9 cellular contexts compared by ENCODE assay signal in the genomic region with DNA sequence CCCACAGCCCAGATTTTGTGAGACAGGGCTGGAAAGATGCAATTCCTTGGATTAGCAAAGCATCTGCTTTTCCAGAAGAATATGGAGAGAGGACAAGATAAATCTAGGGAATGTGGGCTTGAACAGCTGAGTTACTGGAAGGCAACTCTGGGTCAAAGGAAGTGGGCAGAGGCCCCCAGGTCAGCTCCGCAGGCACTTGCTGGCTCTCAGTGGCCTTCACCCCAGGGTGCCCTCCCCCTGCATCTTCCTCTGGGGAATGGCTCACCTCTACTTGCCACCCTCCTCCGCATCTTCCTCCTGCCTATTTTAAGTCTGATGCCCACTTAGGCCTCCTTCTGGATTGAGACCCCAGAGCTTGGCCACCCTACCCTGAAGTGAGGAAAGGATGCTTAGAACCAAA. TPM values are rescaled to one million over a fixed set of nuclear protein-coding genes. Genes with fewer than 3 reads are reported as not detected.
DNase-seq lines count a peak whose midpoint lies in the region; ATAC-seq and TF ChIP-seq lines count a peak whose summit lies in the region.
"Had no signal": no experiment of that assay in that cellular context is flagged by ENCODE, and none has a peak within 500 bp of the region (broad histone marks: within the 10 kb centered on the region; RNA-seq: fewer than 3 reads in every experiment).

No MANE protein-coding gene starts in this region.

- no peak for ATAC-seq in left lung
- no peak for ATAC-seq in stimulated activated naive CD8-positive, alpha-beta T cell treated with anti-CD3 and anti-CD28 coated beads, Interleukin-15, amount 100 ng/mL, for 72 hours
- no peak for ATAC-seq in foreskin keratinocyte

- WGBS in GM23248 (ENCODE audit: low coverage in 1 of 2, low lambda C conversion rate in 2 of 2, missing lambda C conversion rate in 2 of 2), 2 experiments = 91 to 95% methylated on average over 2 of the region's 2 CpGs

- H3K36me3 ChIP-seq in GM23248 (ENCODE audit: low read depth) (peaks cover 29% of the 10 kb centered on the region), left lung (peaks cover 9 to 84% of the 10 kb centered on the region in 2 donors)

- H4K20me1 ChIP-seq in GM23248 (ENCODE audit: insufficient read depth) = no peaks in the 10 kb centered on the region

- H3K27ac ChIP-seq in GM23248 = peak overlapping the region; percentile 97
- peak overlapping the region; percentile 69 to 80 for H3K27ac ChIP-seq in left lung
- H3K27ac ChIP-seq in foreskin keratinocyte = no peak overlapping the region

- peak overlapping the region; percentile 69 for H3K4me2 ChIP-seq in GM23248 (ENCODE audit: unreplicated experiment)

- H3K9me3 ChIP-seq in GM23248 (ENCODE audit: low read depth) (no peaks in the 10 kb centered on the region), left lung (no peaks in the 10 kb centered on the region)

- H3K9ac ChIP-seq in GM23248 = peak overlapping the region; percentile 77

- H2AFZ ChIP-seq in GM23248 = no peak overlapping the region

- H3K4me1 ChIP-seq in GM23248 (ENCODE audit: insufficient read depth) = peaks cover 47% of the 10 kb centered on the region
- peaks cover 23 to 59% of the 10 kb centered on the region in 2 donors for H3K4me1 ChIP-seq in left lung
- H3K4me1 ChIP-seq in foreskin keratinocyte = no peaks in the 10 kb centered on the region

- no peaks in the 10 kb centered on the region for H3K9me2 ChIP-seq in GM23248 (ENCODE audit: insufficient read depth)

- no peaks in the 10 kb centered on the region for H3K27me3 Mint-ChIP-seq in activated naive CD8-positive, alpha-beta T cell
- no peaks in the 10 kb centered on the region for H3K27me3 Mint-ChIP-seq in stimulated activated naive CD8-positive, alpha-beta T cell treated with anti-CD3 and anti-CD28 coated beads, Interleukin-15, amount 100 ng/mL, for 72 hours

- H3K36me3 Mint-ChIP-seq in activated naive CD8-positive, alpha-beta T cell = peaks cover 6% of the 10 kb centered on the region

- H3F3A ChIP-seq in GM23248 (ENCODE audit: insufficient read depth) = peaks cover 48% of the 10 kb centered on the region

- H3K4me1 Mint-ChIP-seq in activated naive CD8-positive, alpha-beta T cell (ENCODE audit: low read depth) = peaks cover 14% of the 10 kb centered on the region
- H3K4me1 Mint-ChIP-seq in stimulated activated naive CD8-positive, alpha-beta T cell treated with anti-CD3 and anti-CD28 coated beads, Interleukin-15, amount 100 ng/mL, for 72 hours = peaks cover 33% of the 10 kb centered on the region

- no peaks in the 10 kb centered on the region for H3K9me3 Mint-ChIP-seq in activated naive CD8-positive, alpha-beta T cell (ENCODE audit: low read depth)
- no peaks in the 10 kb centered on the region for H3K9me3 Mint-ChIP-seq in stimulated activated naive CD8-positive, alpha-beta T cell treated with anti-CD3 and anti-CD28 coated beads, Interleukin-15, amount 100 ng/mL, for 72 hours

- peaks cover 29% of the 10 kb centered on the region for H3K79me2 ChIP-seq in GM23248 (ENCODE audit: insufficient read depth)

- H3K27me3 ChIP-seq in GM23248 (replicated peaks; ENCODE audit: insufficient read depth) (no peaks in the 10 kb centered on the region), left lung (no peaks in the 10 kb centered on the region), foreskin keratinocyte (no peaks in the 10 kb centered on the region)

- no peak for TF ChIP-seq CTCF in left lung (IDR thresholded peaks at IDR 0.05)
- no peak for TF ChIP-seq CTCF in foreskin keratinocyte (conservative IDR thresholded peaks at IDR 0.05)

- intact Hi-C loops in left lung (cut with DNase I) = loop anchor here in 1 of 2 donors (5.0 kb wide), 1 partner anchor 103 kb away; no protein-coding TSS in a partner anchor

- no peak overlapping the region for H3K4me3 Mint-ChIP-seq in activated naive CD8-positive, alpha-beta T cell
- no peak overlapping the region for H3K4me3 Mint-ChIP-seq in stimulated activated naive CD8-positive, alpha-beta T cell treated with anti-CD3 and anti-CD28 coated beads, Interleukin-15, amount 100 ng/mL, for 72 hours

- DNase-seq in GM23248 = no peak
- no peak for DNase-seq in left lung
- no peak for DNase-seq in stimulated activated naive CD8-positive, alpha-beta T cell treated with anti-CD3 and anti-CD28 coated beads, Interleukin-15, amount 100 ng/mL, for 72 hours
- no peak for DNase-seq in globus pallidus (ENCODE audit: low spot score)
- DNase-seq in stimulated activated CD8-positive, alpha-beta memory T cell treated with anti-CD3 and anti-CD28 coated beads, Interleukin-4, amount 100 ng/mL, for 48 hours = no peak
- no peak for DNase-seq in activated CD4-positive, alpha-beta T cell treated with anti-CD3 and anti-CD28 coated beads, Interleukin-2, amount 50 U/mL, for 4 hours
- no peak for DNase-seq in foreskin keratinocyte
- DNase-seq: stimulated activated naive CD4-positive, alpha-beta T cell treated with Interleukin-2 at 50 U/mL for 16 hours had no signal

- peak overlapping the region; percentile 22 for H3K27ac Mint-ChIP-seq in activated naive CD8-positive, alpha-beta T cell
- H3K27ac Mint-ChIP-seq in stimulated activated naive CD8-positive, alpha-beta T cell treated with anti-CD3 and anti-CD28 coated beads, Interleukin-15, amount 100 ng/mL, for 72 hours = peak overlapping the region; percentile 72 to 77

- H3K4me3 ChIP-seq in GM23248 (peak overlapping the region; percentile 24; the same call in 1 of the 2 replicates), left lung (no peak overlapping the region)

- in situ Hi-C loops in GM23248 (cut with MboI) = no loop called here

RNA-seq across cellular contexts. Expression of a gene that starts 10.5 kb away (rescaled TPM):
- 14.2 and 18.2 TPM in 2 replicates for total RNA-seq in GM23248 (2014; rRNA removed; shearing (Covaris generic))
- polyA plus RNA-seq in GM23248 (2016; fragmentation: Nextera tagmentation; extraction: Ambion mirVana) (64.7 and 67.7 TPM in 2 replicates), foreskin keratinocyte (9.6 TPM in 2 replicates)
- total RNA-seq in left lung (10 to 100 TPM; 30.8 to 32.4 TPM), foreskin keratinocyte (12.2 and 13.6 TPM in 2 replicates)
